ENCODE assay signal across 8 cellular contexts in genomic region chr17:75205037-75205792, GRCh38. TPM values are rescaled to one million over a fixed set of nuclear protein-coding genes. Genes with fewer than 3 reads are reported as not detected.
DNase-seq lines count a peak whose midpoint lies in the region; ATAC-seq and TF ChIP-seq lines count a peak whose summit lies in the region.

A gene with protein sequence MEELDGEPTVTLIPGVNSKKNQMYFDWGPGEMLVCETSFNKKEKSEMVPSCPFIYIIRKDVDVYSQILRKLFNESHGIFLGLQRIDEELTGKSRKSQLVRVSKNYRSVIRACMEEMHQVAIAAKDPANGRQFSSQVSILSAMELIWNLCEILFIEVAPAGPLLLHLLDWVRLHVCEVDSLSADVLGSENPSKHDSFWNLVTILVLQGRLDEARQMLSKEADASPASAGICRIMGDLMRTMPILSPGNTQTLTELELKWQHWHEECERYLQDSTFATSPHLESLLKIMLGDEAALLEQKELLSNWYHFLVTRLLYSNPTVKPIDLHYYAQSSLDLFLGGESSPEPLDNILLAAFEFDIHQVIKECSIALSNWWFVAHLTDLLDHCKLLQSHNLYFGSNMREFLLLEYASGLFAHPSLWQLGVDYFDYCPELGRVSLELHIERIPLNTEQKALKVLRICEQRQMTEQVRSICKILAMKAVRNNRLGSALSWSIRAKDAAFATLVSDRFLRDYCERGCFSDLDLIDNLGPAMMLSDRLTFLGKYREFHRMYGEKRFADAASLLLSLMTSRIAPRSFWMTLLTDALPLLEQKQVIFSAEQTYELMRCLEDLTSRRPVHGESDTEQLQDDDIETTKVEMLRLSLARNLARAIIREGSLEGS (plus strand): TSS chr17:75205679. CDS start chr17:75205762, 83 bp downstream.

- POLR2A ChIA-PET in PC-9 (lab: Charles Lee; ENCODE audit: unreplicated experiment): interaction anchor here (0.6 to 0.7 kb wide), 3 partner anchors 46 to 575 kb away, joined by 3 to 10 read pairs (median 4); no protein-coding TSS in a partner anchor

- no peaks in the 10 kb centered on the region for H3K9me3 ChIP-seq in PC-9 (ENCODE audit: insufficient read depth, low read depth)
- H3K9me3 ChIP-seq in mucosa of rectum (ENCODE audit: control insufficient read depth in 2 of 2, low read length in 2 of 2): no peaks in the 10 kb centered on the region

- DNase-seq in COR-L47 (lab: John Stamatoyannopoulos, UW) (peak; percentile 92), KBM-7 (peak; percentile 96), PC-9 (peak; percentile 90 to 96), erythroblast (lab: John Stamatoyannopoulos, UW) (peak; percentile 95 to 97)
- peak; percentile 93 for DNase-seq in activated T-cell treated with anti-CD3 and anti-CD28 coated beads, Interleukin-2, amount 50 U/mL, for 1 hour
- peak; percentile 86 to 87 for DNase-seq in stimulated activated CD8-positive, alpha-beta memory T cell treated with anti-CD3 and anti-CD28 coated beads, Interleukin-4, amount 100 ng/mL, for 4 hours (ENCODE audit: low read depth in 2 of 2, low spot score in 1 of 2)

- peaks cover 51% of the 10 kb centered on the region for H3K79me2 ChIP-seq in PC-9 (ENCODE audit: low read depth)

- in situ Hi-C loops in KBM-7 (cut with MboI; ENCODE audit: low pct_unique_long_range_greater_than_20kb, low sequenced_read_pairs): no loop called here

- H4K20me1 ChIP-seq in PC-9 (ENCODE audit: insufficient read depth): no peaks in the 10 kb centered on the region; the same call in 1 of the 2 replicates

- H3K4me1 ChIP-seq in PC-9 (replicated peaks; ENCODE audit: insufficient read depth) (peaks cover 14% of the 10 kb centered on the region), mucosa of rectum (ENCODE audit: control insufficient read depth in 2 of 2, insufficient read depth in 2 of 2, low read length in 2 of 2) (peaks cover 4 to 5% of the 10 kb centered on the region in 2 donors)

- ATAC-seq in GM21526 (IDR thresholded peaks at IDR 0.05; ENCODE audit: low FRiP score, unreplicated experiment): peak; percentile 60

- peak within 1 kb of the TSS; percentile 93 for H3K4me3 ChIP-seq in PC-9
- H3K4me3 ChIP-seq in mucosa of rectum (ENCODE audit: low read length in 2 of 2): peak within 1 kb of the TSS; percentile 95 to 100

- TF ChIP-seq POLR2A in erythroblast (IDR thresholded peaks at IDR 0.05; ENCODE audit: low read length): peak; percentile 92

- intact Hi-C loops in PC-9 (cut with micrococcal nuclease; ENCODE audit: unreplicated experiment): loop anchor here (10.0 kb wide), 1 partner anchor 170 kb away; no protein-coding TSS in a partner anchor

- H3K27me3 ChIP-seq in PC-9 (ENCODE audit: insufficient read depth, low read depth) (no peaks in the 10 kb centered on the region), mucosa of rectum (ENCODE audit: control insufficient read depth in 2 of 2, insufficient read depth in 2 of 2, low read length in 2 of 2) (no peaks in the 10 kb centered on the region)

- H3F3A ChIP-seq in PC-9 (ENCODE audit: insufficient read depth, low read depth): peaks cover 29% of the 10 kb centered on the region

- BruUV-seq in PC-9 (replicated peaks; lab: Mats Ljungman, UMichigan): no TSS peak

- H3K4me2 ChIP-seq in PC-9: peak within 1 kb of the TSS; percentile 99

- H3K9me2 ChIP-seq in PC-9 (ENCODE audit: insufficient read depth): no peaks in the 10 kb centered on the region

- peak within 1 kb of the TSS; percentile 97 to 100 for H3K9ac ChIP-seq in mucosa of rectum (ENCODE audit: low read depth in 1 of 2, low read length in 2 of 2)

- TF ChIP-seq CTCF in PC-9 (conservative IDR thresholded peaks at IDR 0.05): no peak

- H2AFZ ChIP-seq in PC-9: peak within 1 kb of the TSS; percentile 97

- CTCF ChIA-PET in PC-9 (lab: Charles Lee): interaction anchor here (0.6 to 1.3 kb wide), 5 partner anchors 65 to 248 kb away, joined by 3 to 9 read pairs (median 4); partner anchors contain the start of gene MIF4GD

- peaks cover 12% of the 10 kb centered on the region for H3K36me3 ChIP-seq in PC-9 (ENCODE audit: low read depth)
- peaks cover 9 to 10% of the 10 kb centered on the region in 2 donors for H3K36me3 ChIP-seq in mucosa of rectum (ENCODE audit: control insufficient read depth in 2 of 2, insufficient read depth in 2 of 2, low read length in 2 of 2)

- peak within 1 kb of the TSS; percentile 92 for H3K27ac ChIP-seq in PC-9
- H3K27ac ChIP-seq in mucosa of rectum (ENCODE audit: low read depth in 2 of 2, low read length in 2 of 2): peak within 1 kb of the TSS; percentile 97 to 98

RNA-seq across cellular contexts. Expression of the gene that starts here (rescaled TPM):
- total RNA-seq in PC-9 (2021): 64.2 and 73.1 TPM in 2 replicates

Comparison
In these comparisons a context has a peak if more than half of its experiments do, and no peak if none do; other contexts are left out.
1. Peak in every context shown above with its lines: DNase-seq, ATAC-seq, H3K4me3 ChIP-seq and H3K27ac ChIP-seq.